ENCODE assay signal across 9 cellular contexts in genomic region chr14:95784137-95784536, GRCh38.
DNase-seq lines count a peak whose midpoint lies in the region; TF ChIP-seq lines count a peak whose summit lies in the region.
"Had no signal": no experiment of that assay in that cellular context is flagged by ENCODE, and none has a peak within 500 bp of the region (broad histone marks: within the 10 kb centered on the region; RNA-seq: fewer than 3 reads in every experiment).

No MANE protein-coding gene starts in this region.

- in situ Hi-C loops in astrocyte of the cerebellum (cut with HindIII; ENCODE audit: low sequenced_read_pairs), result no loop called here

- H3K4me3 ChIP-seq in astrocyte of the cerebellum (ENCODE audit: low read depth, low read length), result no peak overlapping the region

- peak; percentile 23 for DNase-seq in ELF-1 (ENCODE audit: low read depth, low spot score)
- peak; percentile 12 for DNase-seq in HuH-7 (ENCODE audit: low spot score)
- DNase-seq in astrocyte of the cerebellum (ENCODE audit: low read depth), result peak; percentile 16
- DNase-seq in kidney glomerular epithelial cell (lab: John Stamatoyannopoulos, UW), result peak; percentile 21
- DNase-seq in NCI-H2029 (lab: John Stamatoyannopoulos, UW), result no peak
- no peak for DNase-seq in stimulated activated CD8-positive, alpha-beta memory T cell treated with anti-CD3 and anti-CD28 coated beads, Interleukin-4, amount 100 ng/mL, for 48 hours
- no peak for DNase-seq in NCI-H1694 (lab: John Stamatoyannopoulos, UW)
- DNase-seq in CD1c-positive myeloid dendritic cell (ENCODE audit: extremely low spot score), result no peak
- DNase-seq: activated T-cell treated with anti-CD3 and anti-CD28 coated beads, Interleukin-2, amount 50 U/mL, for 24 hours had no signal

- no peak for TF ChIP-seq CTCF in astrocyte of the cerebellum (IDR thresholded peaks at IDR 0.05; ENCODE audit: low read depth, low read length, missing control alignments)

Comparison
In these comparisons a context has a peak if more than half of its experiments do, and no peak if none do; other contexts are left out.
1. DNase-seq: peak in ELF-1 (single experiment), HuH-7 (single experiment), astrocyte of the cerebellum (single experiment) and kidney glomerular epithelial cell (single experiment); none in NCI-H2029 (single experiment), stimulated activated CD8-positive, alpha-beta memory T cell treated with anti-CD3 and anti-CD28 coated beads, Interleukin-4, amount 100 ng/mL, for 48 hours (single experiment), NCI-H1694 (single experiment) and CD1c-positive myeloid dendritic cell (single experiment).